16 cellular contexts compared by ENCODE assay signal in the genomic region with DNA sequence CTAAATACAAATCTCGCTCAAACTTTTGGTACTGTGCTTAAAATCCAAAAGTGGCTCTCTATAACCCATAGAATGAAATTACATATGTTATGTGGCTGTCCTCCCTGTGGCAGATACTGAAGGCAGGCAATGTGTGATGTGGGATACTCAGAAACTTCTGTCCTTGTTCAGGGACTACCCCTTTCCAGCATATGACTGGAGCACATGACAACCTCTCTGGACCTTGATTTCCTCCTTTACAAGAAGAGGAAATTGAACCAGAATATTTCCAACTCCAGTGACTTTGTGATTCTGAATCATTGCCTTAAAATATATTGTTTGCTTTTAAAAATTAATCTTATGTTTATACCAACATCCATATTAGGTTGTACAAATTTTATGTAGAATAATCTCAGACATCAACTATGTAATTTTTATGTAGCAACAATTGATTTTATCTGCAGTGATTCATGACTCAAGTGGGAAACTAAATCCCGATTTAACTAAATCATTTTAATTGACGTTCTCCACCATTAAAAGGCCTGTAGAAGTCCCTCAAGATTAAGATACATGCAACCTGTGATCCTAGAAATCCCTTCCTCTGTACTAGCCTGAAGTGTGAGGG.
"Had no signal": no experiment of that assay in that cellular context is flagged by ENCODE, and none has a peak within 500 bp of the region (broad histone marks: within the 10 kb centered on the region; RNA-seq: fewer than 3 reads in every experiment).

No MANE protein-coding gene starts in this region.

- H3K9me3 ChIP-seq: tibial artery, uterus had no signal

- H3K36me3 Mint-ChIP-seq: memory B cell had no signal

- H3K27me3 ChIP-seq: tibial artery, uterus had no signal

- H3K27ac ChIP-seq: uterus, VCaP had no signal

- DNase-seq: activated CD4-positive, alpha-beta T cell treated with anti-CD3 and anti-CD28 coated beads, Interleukin-2, amount 10 ng/mL, durations not matched to agents 24 days and 14 days; activated CD8-positive, alpha-beta memory T cell treated with anti-CD3 and anti-CD28 coated beads for 24 hours; activated naive CD4-positive, alpha-beta T cell treated with anti-CD3 and anti-CD28 coated beads for 36 hours; erythroblast; left colon; nephron progenitor cell; stimulated activated CD4-positive, alpha-beta T cell treated with anti-CD3 and anti-CD28 coated beads, Interleukin-15, amount 100 ng/mL, for 24 hours; stimulated activated CD4-positive, alpha-beta T cell treated with anti-CD3 and anti-CD28 coated beads, Interleukin-4, amount 100 ng/mL, for 24 hours; T-helper 1 cell; uterus had no signal

- H3K36me3 ChIP-seq: tibial artery, uterus had no signal

- H3K9me3 Mint-ChIP-seq: activated CD4-positive, alpha-beta T cell treated with anti-CD3 and anti-CD28 coated beads, Interleukin-2, amount 10 ng/mL, durations not matched to agents 24 days and 14 days; activated naive CD4-positive, alpha-beta T cell treated with anti-CD3 and anti-CD28 coated beads for 36 hours; activated T-helper 17 cell treated with anti-CD3 and anti-CD28 coated beads, Interleukin-2, amount 50 U/mL, for 72 hours; stimulated activated naive CD8-positive, alpha-beta T cell treated with anti-CD3 and anti-CD28 coated beads, Interleukin-15, Interleukin-2, amounts not matched to agents 100 ng/mL and 50 ng/mL, for 24 hours had no signal

- H3K4me1 Mint-ChIP-seq: activated CD4-positive, alpha-beta T cell treated with anti-CD3 and anti-CD28 coated beads, Interleukin-2, amount 10 ng/mL, durations not matched to agents 24 days and 14 days; activated T-helper 17 cell treated with anti-CD3 and anti-CD28 coated beads, Interleukin-2, amount 50 U/mL, for 72 hours; memory B cell had no signal

- ATAC-seq: activated T-helper 17 cell treated with anti-CD3 and anti-CD28 coated beads, Interleukin-2, amount 50 U/mL, for 72 hours; left colon had no signal

- H3K4me3 Mint-ChIP-seq: activated CD4-positive, alpha-beta T cell treated with anti-CD3 and anti-CD28 coated beads, Interleukin-2, amount 10 ng/mL, durations not matched to agents 24 days and 14 days; activated naive CD4-positive, alpha-beta T cell treated with anti-CD3 and anti-CD28 coated beads for 36 hours; activated T-helper 17 cell treated with anti-CD3 and anti-CD28 coated beads, Interleukin-2, amount 50 U/mL, for 72 hours; memory B cell; nephron progenitor cell; stimulated activated naive CD8-positive, alpha-beta T cell treated with anti-CD3 and anti-CD28 coated beads, Interleukin-15, Interleukin-2, amounts not matched to agents 100 ng/mL and 50 ng/mL, for 24 hours had no signal

- H3K4me1 ChIP-seq: uterus had no signal

- H3K4me3 ChIP-seq: coronary artery, tibial artery, uterus had no signal

- H3K27ac Mint-ChIP-seq: activated CD4-positive, alpha-beta T cell treated with anti-CD3 and anti-CD28 coated beads, Interleukin-2, amount 10 ng/mL, durations not matched to agents 24 days and 14 days; activated naive CD4-positive, alpha-beta T cell treated with anti-CD3 and anti-CD28 coated beads for 36 hours; activated T-helper 17 cell treated with anti-CD3 and anti-CD28 coated beads, Interleukin-2, amount 50 U/mL, for 72 hours; memory B cell; nephron progenitor cell; stimulated activated naive CD8-positive, alpha-beta T cell treated with anti-CD3 and anti-CD28 coated beads, Interleukin-15, Interleukin-2, amounts not matched to agents 100 ng/mL and 50 ng/mL, for 24 hours had no signal

- H3K27me3 Mint-ChIP-seq: stimulated activated naive CD8-positive, alpha-beta T cell treated with anti-CD3 and anti-CD28 coated beads, Interleukin-15, Interleukin-2, amounts not matched to agents 100 ng/mL and 50 ng/mL, for 24 hours had no signal
